In genomic region chr1:97137862-97138514, GRCh38 we compare ENCODE assay signal across 8 cellular contexts.
DNase-seq lines count a peak whose midpoint lies in the region; ATAC-seq and TF ChIP-seq lines count a peak whose summit lies in the region.

No MANE protein-coding gene starts in this region.

- H3K4me3 ChIP-seq in AG10803 (ENCODE audit: low read length) (no peak overlapping the region), epithelial cell of esophagus (ENCODE audit: low read length) (no peak overlapping the region), mucosa of descending colon (no peak overlapping the region)

- in situ Hi-C loops in GM13976 (cut with MboI; ENCODE audit: low sequenced_read_pairs, unreplicated experiment) = no loop called here

- DNase-seq in AG10803 (ENCODE audit: low read depth) (peak; percentile 84), GM13976 (ENCODE audit: low spot score) (peak; percentile 27), NAMALWA (ENCODE audit: low spot score) (peak; percentile 84), SHP77 treated with DMSO at 0.1 percent for 48 hours (lab: John Stamatoyannopoulos, UW) (peak; percentile 43), epithelial cell of esophagus (ENCODE audit: low read depth) (peak; percentile 71), mucosa of descending colon (peak in 1 of 3 donors; percentile 70)
- no peak for DNase-seq in stimulated activated CD8-positive, alpha-beta memory T cell treated with anti-CD3 and anti-CD28 coated beads, Interleukin-4, amount 100 ng/mL, for 48 hours

- no peaks in the 10 kb centered on the region for H3K36me3 ChIP-seq in mucosa of descending colon (ENCODE audit: low read depth)

- ATAC-seq in HG02678 (IDR thresholded peaks at IDR 0.05; ENCODE audit: unreplicated experiment) (peak; percentile 98), mucosa of descending colon (peak; percentile 97)

- no peaks in the 10 kb centered on the region for H3K4me1 ChIP-seq in mucosa of descending colon (ENCODE audit: low read depth)

- intact Hi-C loops in mucosa of descending colon (cut with DNase I, micrococcal nuclease) = no loop called here

- TF ChIP-seq CTCF in AG10803 (conservative IDR thresholded peaks at IDR 0.05; ENCODE audit: low read length) = peak; percentile 83
- TF ChIP-seq CTCF in GM13976 (IDR thresholded peaks at IDR 0.05; ENCODE audit: borderline replicate concordance, control extremely low read depth, extremely low read depth, insufficient read depth, missing control alignments) = peak; percentile 42
- TF ChIP-seq CTCF in epithelial cell of esophagus (IDR thresholded peaks at IDR 0.05; ENCODE audit: insufficient read depth, low read depth, low read length, missing control alignments) = peak; percentile 83
- peak; percentile 30 for TF ChIP-seq CTCF in mucosa of descending colon (IDR thresholded peaks at IDR 0.05)

- no peaks in the 10 kb centered on the region for H3K9me3 ChIP-seq in mucosa of descending colon

Comparison
In these comparisons a context has a peak if more than half of its experiments do, and no peak if none do; other contexts are left out.
1. CTCF ChIP-seq: peak in every context shown above with its lines; median percentile 83 in AG10803; 83 in epithelial cell of esophagus; 42 in GM13976; 30 in mucosa of descending colon.